1 cellular context compared by ENCODE assay signal in genomic region chr18:79677221-79677620, GRCh38.
TF ChIP-seq lines count a peak whose summit lies in the region.

No MANE protein-coding gene starts in this region.

TF ChIP-seq in GM12878, 131 proteins besides CTCF, POLR2A, EP300 and RAD21:
- TF ChIP-seq E2F4 (IDR thresholded peaks at IDR 0.05; ENCODE audit: low read depth, low read length) (no peak), NFIC (IDR thresholded peaks at IDR 0.05; ENCODE audit: low read depth, low read length) (no peak), BMI1 (IDR thresholded peaks at IDR 0.05; ENCODE audit: borderline replicate concordance) (no peak)
